8 cellular contexts compared by ENCODE assay signal in the genomic region with DNA sequence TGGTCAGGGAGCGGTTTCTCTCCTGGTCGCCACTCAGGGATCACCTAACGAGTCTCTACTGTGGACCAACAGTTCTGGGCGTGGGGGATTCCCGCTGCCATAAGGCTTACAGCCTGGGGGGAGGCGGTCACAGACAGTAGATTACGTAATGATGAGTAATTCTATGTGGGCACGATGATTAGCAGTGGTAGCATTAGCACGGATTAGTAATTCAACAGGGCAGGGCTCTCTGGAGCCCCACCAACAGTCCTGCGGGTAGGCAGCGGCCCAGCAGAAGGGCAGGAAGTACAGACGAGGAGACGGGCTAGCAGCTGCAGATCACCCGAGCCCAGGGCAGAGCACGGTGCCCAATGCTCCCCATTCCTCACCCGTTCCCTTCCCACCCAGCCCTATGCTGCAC. TPM values are rescaled to one million over a fixed set of nuclear protein-coding genes. Genes with fewer than 3 reads are reported as not detected.
DNase-seq lines count a peak whose midpoint lies in the region; ATAC-seq, FAIRE-seq and TF ChIP-seq lines count a peak whose summit lies in the region.

No MANE protein-coding gene starts in this region.

- H3K27ac ChIP-seq in A549 (peak overlapping the region; percentile 35 to 74; a peak in 5 of 6 replicates), left lung (no peak overlapping the region)

- H3K4me3 ChIP-seq in A549 (no peak overlapping the region), left lung (no peak overlapping the region)

- TF ChIP-seq CTCF in A549 (IDR thresholded peaks at IDR 0.05), result no peak
- no peak for TF ChIP-seq CTCF in HFFc6 (IDR thresholded peaks at IDR 0.05)
- no peak for TF ChIP-seq CTCF in left lung (IDR thresholded peaks at IDR 0.05)

- no peak for FAIRE-seq in A549 (lab: Jason Lieb, UNC)

- TF ChIP-seq EP300 in A549 (IDR thresholded peaks at IDR 0.05), result no peak

- ATAC-seq in A549 (peak; percentile 72 to 86), left lung (peak; percentile 71), GM21619 (IDR thresholded peaks at IDR 0.05; ENCODE audit: unreplicated experiment) (no peak), GM18520 (IDR thresholded peaks at IDR 0.05; ENCODE audit: unreplicated experiment) (no peak)
- ATAC-seq in activated CD4-positive, alpha-beta T cell treated with anti-CD3 and anti-CD28 coated beads for 36 hours, result no peak

- DNase-seq in A549 (ENCODE audit: low read depth in 1 of 2, low spot score in 1 of 2) (peak; percentile 41 to 53), HFFc6 (peak; percentile 95), astrocyte of the hippocampus (ENCODE audit: low read depth, low spot score) (peak; percentile 94), left lung (peak; percentile 61 to 68), germinal center (ENCODE audit: low spot score) (no peak)
- DNase-seq in activated CD4-positive, alpha-beta T cell treated with anti-CD3 and anti-CD28 coated beads for 36 hours, result no peak

- no peak for TF ChIP-seq RAD21 in A549 (conservative IDR thresholded peaks at IDR 0.05 in 1 of 2, IDR thresholded peaks at IDR 0.05 in 1 of 2)

- H3K27me3 Mint-ChIP-seq in HFFc6 (ENCODE audit: insufficient read depth), result peaks cover 7% of the 10 kb centered on the region
- no peaks in the 10 kb centered on the region for H3K27me3 Mint-ChIP-seq in activated CD4-positive, alpha-beta T cell treated with anti-CD3 and anti-CD28 coated beads for 36 hours

- TF ChIP-seq POLR2A in A549 (IDR thresholded peaks at IDR 0.05; ENCODE audit: low read length), result no peak

- peaks cover 42% of the 10 kb centered on the region for H3K4me1 Mint-ChIP-seq in HFFc6 (ENCODE audit: low read depth)
- peaks cover under 1% of the 10 kb centered on the region for H3K4me1 Mint-ChIP-seq in activated CD4-positive, alpha-beta T cell treated with anti-CD3 and anti-CD28 coated beads for 36 hours

- H3K9me3 ChIP-seq in A549, result no peaks in the 10 kb centered on the region
- H3K9me3 ChIP-seq in left lung, result no peaks in the 10 kb centered on the region

- 8% methylated on average over 9 of the region's 16 CpGs for WGBS in A549 (ENCODE audit: missing lambda C conversion rate)

- H3K9me3 Mint-ChIP-seq in HFFc6, result no peaks in the 10 kb centered on the region
- no peaks in the 10 kb centered on the region for H3K9me3 Mint-ChIP-seq in activated CD4-positive, alpha-beta T cell treated with anti-CD3 and anti-CD28 coated beads for 36 hours (ENCODE audit: low read depth)

- peaks cover 25% of the 10 kb centered on the region for H3K4me1 ChIP-seq in A549
- peaks cover 0 to 5% of the 10 kb centered on the region in 2 donors for H3K4me1 ChIP-seq in left lung

- no peaks in the 10 kb centered on the region for H3K36me3 Mint-ChIP-seq in HFFc6 (ENCODE audit: low read depth)
- no peaks in the 10 kb centered on the region for H3K36me3 Mint-ChIP-seq in activated CD4-positive, alpha-beta T cell treated with anti-CD3 and anti-CD28 coated beads for 36 hours (ENCODE audit: low read depth)

- H3K36me3 ChIP-seq in left lung, result no peaks in the 10 kb centered on the region

- intact Hi-C loops in left lung (cut with DNase I), result no loop called here
- intact Hi-C loops in activated CD4-positive, alpha-beta T cell treated with anti-CD3 and anti-CD28 coated beads for 36 hours (cut with DNase I, micrococcal nuclease), result no loop called here

- H3K27ac Mint-ChIP-seq in HFFc6, result peak overlapping the region; percentile 73
- H3K27ac Mint-ChIP-seq in activated CD4-positive, alpha-beta T cell treated with anti-CD3 and anti-CD28 coated beads for 36 hours, result no peak overlapping the region

- peaks cover 0 to 4% of the 10 kb centered on the region in 2 donors for H3K27me3 ChIP-seq in left lung

- peak overlapping the region; percentile 30 for H3K4me3 Mint-ChIP-seq in HFFc6
- H3K4me3 Mint-ChIP-seq in activated CD4-positive, alpha-beta T cell treated with anti-CD3 and anti-CD28 coated beads for 36 hours, result no peak overlapping the region

- POLR2A ChIA-PET in A549 (lab: Yijun Ruan, JAX), result no interaction called here
- POLR2A ChIA-PET in activated CD4-positive, alpha-beta T cell treated with anti-CD3 and anti-CD28 coated beads for 36 hours (lab: Charles Lee), result no interaction called here

- peak overlapping the region; percentile 49 for H3K4me2 ChIP-seq in A549

- CTCF ChIA-PET in A549 (lab: Yijun Ruan, JAX), result no interaction called here
- CTCF ChIA-PET in activated CD4-positive, alpha-beta T cell treated with anti-CD3 and anti-CD28 coated beads for 36 hours (lab: Charles Lee), result interaction anchor here (0.6 kb wide), 1 partner anchor 316 kb away, joined by 3 read pairs; no protein-coding TSS in a partner anchor

TF ChIP-seq in A549, 52 proteins besides CTCF, POLR2A, EP300 and RAD21:
- TF ChIP-seq, protein P1, sequence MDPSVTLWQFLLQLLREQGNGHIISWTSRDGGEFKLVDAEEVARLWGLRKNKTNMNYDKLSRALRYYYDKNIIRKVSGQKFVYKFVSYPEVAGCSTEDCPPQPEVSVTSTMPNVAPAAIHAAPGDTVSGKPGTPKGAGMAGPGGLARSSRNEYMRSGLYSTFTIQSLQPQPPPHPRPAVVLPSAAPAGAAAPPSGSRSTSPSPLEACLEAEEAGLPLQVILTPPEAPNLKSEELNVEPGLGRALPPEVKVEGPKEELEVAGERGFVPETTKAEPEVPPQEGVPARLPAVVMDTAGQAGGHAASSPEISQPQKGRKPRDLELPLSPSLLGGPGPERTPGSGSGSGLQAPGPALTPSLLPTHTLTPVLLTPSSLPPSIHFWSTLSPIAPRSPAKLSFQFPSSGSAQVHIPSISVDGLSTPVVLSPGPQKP (IDR thresholded peaks at IDR 0.05; ENCODE audit: low read depth, low read length), result no peak
- 0 out of 2 replicates have a peak, but pooled peaks have one; percentile 9 for TF ChIP-seq FOSL2 (IDR thresholded peaks at IDR 0.05)
- peak; percentile 49 for TF ChIP-seq FOSL2 (CRISPR knock-in tag; IDR thresholded peaks at IDR 0.05)
- TF ChIP-seq POLR2AphosphoS2 (conservative IDR thresholded peaks at IDR 0.05; ENCODE audit: low read length), result no peak
- TF ChIP-seq CEBPB (IDR thresholded peaks at IDR 0.05), result peak; percentile 17 to 39; a peak in 1 of 4 replicates
- peak; percentile 13; the same call in 1 of the 2 replicates for TF ChIP-seq JUNB (IDR thresholded peaks at IDR 0.05)

RNA-seq across cellular contexts. Expression of gene SHISAL1, which starts 3.6 kb away (rescaled TPM):
- polyA plus RNA-seq in A549 (2011; rRNA removed) (0.61 and 0.79 TPM in 2 replicates), A549 (2017; fragmentation: RNase III; extraction: RNeasy Plus Mini Kit Qiagen cat#74134 plus additional on column Dnase treatment) (1.9 to 2.4 TPM (median 2.2 TPM) in 3 replicates)
- polyA plus RNA-seq in A549 (2012; cell fraction: cytosol; rRNA removed), result 0.56 and 0.80 TPM in 2 replicates
- polyA plus RNA-seq in A549 (2012; cell fraction: nucleus; rRNA removed), result 0.74 and 0.80 TPM in 2 replicates
- 1.3 and 1.4 TPM in 2 replicates for polyA minus RNA-seq in A549 (2011; rRNA and poly(A)+ RNA removed)
- not detected for total RNA-seq in HFFc6 (2021; fragmentation: NEBNext Ultra II Directional; extraction: Animal tissue kit (Norgen Biotek cat#: 25700))
- total RNA-seq in left lung, result under 1 TPM; 0.79 to 0.84 TPM
- total RNA-seq in activated CD4-positive, alpha-beta T cell treated with anti-CD3 and anti-CD28 coated beads for 36 hours, result not detected

Comparison
In these comparisons a context has a peak if more than half of its experiments do, and no peak if none do; other contexts are left out.
1. ATAC-seq: peak in A549 (2 of 2) and left lung (single experiment); none in GM21619 (single experiment), GM18520 (single experiment) and activated CD4-positive, alpha-beta T cell treated with anti-CD3 and anti-CD28 coated beads for 36 hours (single experiment).
2. DNase-seq: peak in A549 (2 of 2), HFFc6 (single experiment), astrocyte of the hippocampus (single experiment) and left lung (2 of 2); none in activated CD4-positive, alpha-beta T cell treated with anti-CD3 and anti-CD28 coated beads for 36 hours (single experiment) and germinal center (single experiment).
3. H3K27ac ChIP-seq: peak in A549 (2 of 2); none in left lung (0 of 2).